29 cellular contexts compared by ENCODE assay signal in the genomic region with DNA sequence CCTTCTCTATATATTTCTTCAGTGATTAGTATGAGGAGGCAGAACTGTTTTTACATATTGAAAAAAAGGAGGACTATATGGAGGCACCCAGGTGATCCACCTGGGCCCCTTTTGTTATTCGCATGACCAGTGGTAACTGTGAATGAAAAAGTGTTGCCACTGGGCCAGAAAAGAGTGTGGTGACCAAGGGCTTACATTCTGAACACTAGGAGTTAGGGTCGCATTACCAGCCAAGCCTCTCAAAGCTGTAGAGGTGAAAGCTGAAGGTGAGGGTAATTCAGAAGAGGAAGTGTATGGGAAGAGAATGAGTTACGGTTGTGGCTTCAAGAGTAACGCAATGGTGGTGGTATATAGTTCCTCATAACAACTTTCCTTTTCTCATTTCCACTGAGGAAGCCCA.
"Had no signal": no experiment of that assay in that cellular context is flagged by ENCODE, and none has a peak within 500 bp of the region (broad histone marks: within the 10 kb centered on the region; RNA-seq: fewer than 3 reads in every experiment).

No MANE protein-coding gene starts in this region.

- ATAC-seq: activated CD4-positive, CD25-positive, alpha-beta regulatory T cell treated with anti-CD3 and anti-CD28 coated beads, Interleukin-2, amount 50 U/mL, for 24 hours; activated CD8-positive, alpha-beta memory T cell treated with anti-CD3 and anti-CD28 coated beads, Interleukin-2, amount 10 ng/mL, durations not matched to agents 7 days and 5 days; activated CD8-positive, alpha-beta T cell treated with anti-CD3 and anti-CD28 coated beads, Interleukin-2, amount 10 ng/mL, durations not matched to agents 7 days and 5 days; activated naive CD8-positive, alpha-beta T cell treated with anti-CD3 and anti-CD28 coated beads, Interleukin-2, amount 50 U/mL, for 24 hours; body of pancreas; effector memory CD8-positive, alpha-beta T cell; foreskin keratinocyte; gastroesophageal sphincter; heart right ventricle had no signal

- H3K4me3 ChIP-seq: adrenal gland, body of pancreas, esophagus muscularis mucosa, gastroesophageal sphincter, heart right ventricle, hepatocyte had no signal

- H3K4me1 ChIP-seq: adrenal gland, body of pancreas, esophagus muscularis mucosa, foreskin keratinocyte, gastroesophageal sphincter, heart right ventricle had no signal

- H3K27me3 ChIP-seq: adrenal gland, body of pancreas, esophagus muscularis mucosa, foreskin keratinocyte, gastroesophageal sphincter, hepatocyte had no signal

- DNase-seq: activated B cell treated with CpG ODN at 0.5 μM for 24 hours; activated CD4-positive, alpha-beta memory T cell treated with anti-CD3 and anti-CD28 coated beads for 36 hours; activated CD4-positive, alpha-beta T cell treated with anti-CD3 and anti-CD28 coated beads for 48 hours; activated CD8-positive, alpha-beta memory T cell treated with anti-CD3 and anti-CD28 coated beads, Interleukin-2, amount 10 ng/mL, durations not matched to agents 7 days and 5 days; activated CD8-positive, alpha-beta memory T cell treated with anti-CD3 and anti-CD28 coated beads, Interleukin-2, amount 50 U/mL, for 4 hours; activated CD8-positive, alpha-beta T cell treated with anti-CD3 and anti-CD28 coated beads, Interleukin-2, amount 10 ng/mL, durations not matched to agents 7 days and 5 days; activated effector memory CD4-positive, alpha-beta T cell treated with anti-CD3 and anti-CD28 coated beads, Interleukin-2, amount 50 U/mL, for 16 hours; activated naive CD4-positive, alpha-beta T cell treated with anti-CD3 and anti-CD28 coated beads for 36 hours; activated naive CD8-positive, alpha-beta T cell treated with anti-CD3 and anti-CD28 coated beads for 36 hours; activated naive CD8-positive, alpha-beta T cell treated with anti-CD3 and anti-CD28 coated beads, Interleukin-2, amount 50 U/mL, for 24 hours; activated T-cell treated with anti-CD3 and anti-CD28 coated beads, Interleukin-2, amount 50 U/mL, for 1 hour; activated T-cell treated with anti-CD3 and anti-CD28 coated beads, Interleukin-2, amount 50 U/mL, for 48 hours; adrenal gland; amygdala; aorta; body of pancreas; caudate nucleus; cortex of kidney; dermis blood vessel endothelial cell; effector CD4-positive, alpha-beta T cell; effector memory CD8-positive, alpha-beta T cell; erythroblast; foreskin keratinocyte; heart right ventricle had no signal

- H3K9me3 ChIP-seq: adrenal gland, body of pancreas, gastroesophageal sphincter had no signal

- H3K27ac ChIP-seq: adrenal gland, body of pancreas, esophagus muscularis mucosa, foreskin keratinocyte, gastroesophageal sphincter, heart right ventricle, hepatocyte, VCaP had no signal

- H3K36me3 ChIP-seq: adrenal gland, esophagus muscularis mucosa, gastroesophageal sphincter, heart right ventricle had no signal
